Comparison of ENCODE assay signal across 1 cellular context in genomic region chr4:15912236-15912635, GRCh38.
TF ChIP-seq lines count a peak whose summit lies in the region.

No MANE protein-coding gene starts in this region.

TF ChIP-seq in IMR-90, 13 proteins besides CTCF, POLR2A, EP300 and RAD21:
- TF ChIP-seq RFX5 (IDR thresholded peaks at IDR 0.05; ENCODE audit: low read depth, low read length) (no peak), SMC3 (IDR thresholded peaks at IDR 0.05; ENCODE audit: low read depth, low read length) (no peak), MXI1 (IDR thresholded peaks at IDR 0.05; ENCODE audit: borderline replicate concordance, low read depth, low read length) (no peak), MAFK (IDR thresholded peaks at IDR 0.05; ENCODE audit: low read depth, low read length) (no peak)
